In genomic region chrX:47361538-47362511, GRCh38 we compare ENCODE assay signal across 8 cellular contexts. TPM values are rescaled to one million over a fixed set of nuclear protein-coding genes. Genes with fewer than 3 reads are reported as not detected.
DNase-seq lines count a peak whose midpoint lies in the region; ATAC-seq and TF ChIP-seq lines count a peak whose summit lies in the region.

No MANE protein-coding gene starts in this region.

- peak overlapping the region; percentile 85 for H3K27ac ChIP-seq in left ventricle myocardium inferior (replicated peaks)

- intact Hi-C loops in left ventricle myocardium inferior (cut with micrococcal nuclease): no loop called here

- peak overlapping the region; percentile 67 for H3K4me3 Mint-ChIP-seq in osteocyte (ENCODE audit: unreplicated experiment)

- no peaks in the 10 kb centered on the region for H3K4me1 ChIP-seq in left ventricle myocardium inferior

- peak overlapping the region; percentile 85 for H3K27ac Mint-ChIP-seq in osteocyte (ENCODE audit: unreplicated experiment)

- peak; percentile 14 for TF ChIP-seq CTCF in astrocyte of the cerebellum (IDR thresholded peaks at IDR 0.05; ENCODE audit: low read depth, low read length, missing control alignments)
- no peak for TF ChIP-seq CTCF in left ventricle myocardium inferior (IDR thresholded peaks at IDR 0.05; ENCODE audit: borderline replicate concordance)
- TF ChIP-seq CTCF in osteocyte (IDR thresholded peaks at IDR 0.05): peak; percentile 19

- in situ Hi-C loops in astrocyte of the cerebellum (cut with HindIII; ENCODE audit: low sequenced_read_pairs): no loop called here

- peak overlapping the region; percentile 39 for H3K4me3 ChIP-seq in astrocyte of the cerebellum (ENCODE audit: low read depth, low read length)
- peak overlapping the region; percentile 61 for H3K4me3 ChIP-seq in left ventricle myocardium inferior

- no peaks in the 10 kb centered on the region for H3K9me3 ChIP-seq in left ventricle myocardium inferior (replicated peaks)

- no peaks in the 10 kb centered on the region for H3K36me3 ChIP-seq in left ventricle myocardium inferior

- H3K27me3 ChIP-seq in left ventricle myocardium inferior (ENCODE audit: low read depth): no peaks in the 10 kb centered on the region

- peaks cover 5% of the 10 kb centered on the region for H3K4me1 Mint-ChIP-seq in osteocyte (ENCODE audit: unreplicated experiment)

- DNase-seq in DMS53 treated with DMSO at 0.1 percent for 48 hours (lab: John Stamatoyannopoulos, UW; ENCODE audit: unreplicated experiment) (peak; percentile 83), NCI-H748 (lab: John Stamatoyannopoulos, UW; ENCODE audit: unreplicated experiment) (peak; percentile 98), astrocyte of the cerebellum (ENCODE audit: low read depth) (peak; percentile 91), left ventricle myocardium inferior (peak; percentile 69), osteocyte (ENCODE audit: extremely low spot score, unreplicated experiment) (peak; percentile 88), LoVo (ENCODE audit: low spot score) (no peak)

- peak; percentile 91 for ATAC-seq in GM19452 (IDR thresholded peaks at IDR 0.05; ENCODE audit: unreplicated experiment)
- ATAC-seq in HG03442 (IDR thresholded peaks at IDR 0.05; ENCODE audit: unreplicated experiment): peak; percentile 78

- H3K36me3 Mint-ChIP-seq in osteocyte (ENCODE audit: unreplicated experiment): no peaks in the 10 kb centered on the region

- H3K9me3 Mint-ChIP-seq in osteocyte (ENCODE audit: unreplicated experiment): no peaks in the 10 kb centered on the region

- no peaks in the 10 kb centered on the region for H3K27me3 Mint-ChIP-seq in osteocyte (ENCODE audit: unreplicated experiment)

RNA-seq across cellular contexts. Expression of gene ZNF157, which starts 8.6 kb away (rescaled TPM):
- total RNA-seq in left ventricle myocardium inferior: not detected
- total RNA-seq in osteocyte: 0.13 and 0.16 TPM in 2 replicates
